34 cellular contexts compared by ENCODE assay signal in genomic region chr19:3775831-3776230, GRCh38. TPM values are rescaled to one million over a fixed set of nuclear protein-coding genes. Genes with fewer than 3 reads are reported as not detected.
A peak's percentile ranks its signal among the peaks of the same experiment; 100 is the strongest.
DNase-seq lines count a peak whose midpoint lies in the region; ATAC-seq, FAIRE-seq and TF ChIP-seq lines count a peak whose summit lies in the region.
"Had no signal": no experiment of that assay in that cellular context is flagged by ENCODE, and none has a peak within 500 bp of the region (broad histone marks: within the 10 kb centered on the region; RNA-seq: fewer than 3 reads in every experiment).

No MANE protein-coding gene starts in this region.

- H3K9me3 Mint-ChIP-seq in H9, result peaks cover under 1 to 2% of the 10 kb centered on the region in 2 experiments; a peak in 4 of 5 replicates
- no peaks in the 10 kb centered on the region for H3K9me3 Mint-ChIP-seq in activated T-helper 17 cell treated with anti-CD3 and anti-CD28 coated beads, Interleukin-2, amount 50 U/mL, for 72 hours

- H2BK120ac ChIP-seq in H9 (ENCODE audit: low read depth, low read length, poor library complexity, severe bottlenecking) (no peak overlapping the region), neuronal stem cell (ENCODE audit: low read depth, low read length) (peak overlapping the region; percentile 10)

- peaks cover 0 to 1% (median under 1%) of the 10 kb centered on the region in 3 experiments; a peak in 4 of 7 replicates for H3K36me3 Mint-ChIP-seq in H9 (ENCODE audit: insufficient read depth in 1 of 3, low read depth in 3 of 3)
- H3K36me3 Mint-ChIP-seq in activated T-helper 17 cell treated with anti-CD3 and anti-CD28 coated beads, Interleukin-2, amount 50 U/mL, for 72 hours (ENCODE audit: low read depth), result no peaks in the 10 kb centered on the region
- H3K36me3 Mint-ChIP-seq: CD14-positive monocyte had no signal

- no peak for TF ChIP-seq EP300 in K562 (IDR thresholded peaks at IDR 0.05; ENCODE audit: low read length)

- CTCF ChIA-PET in K562 (lab: Yijun Ruan, JAX; ENCODE audit: low intra/inter-chr PET ratio), result no interaction called here

- H3K23me2 ChIP-seq in H9 (ENCODE audit: insufficient read length, low read depth, low read length, poor library complexity, severe bottlenecking), result no peaks in the 10 kb centered on the region

- no peak overlapping the region for H3K56ac ChIP-seq in H9 (ENCODE audit: insufficient read length, low read depth, low read length)

- no peak overlapping the region for H3K4me2 ChIP-seq in H9 (ENCODE audit: insufficient read depth, insufficient read length, low read length)
- no peak overlapping the region for H3K4me2 ChIP-seq in K562 (ENCODE audit: insufficient read depth, low read length)
- no peak overlapping the region for H3K4me2 ChIP-seq in neuronal stem cell (ENCODE audit: insufficient read depth, low read length, poor library complexity, severe bottlenecking)
- H3K4me2 ChIP-seq: BLaER1 had no signal

- H3K14ac ChIP-seq in H9 (ENCODE audit: insufficient read depth, low read length), result peak overlapping the region; percentile 4; the same call in 1 of the 2 replicates
- H3K14ac ChIP-seq in neuronal stem cell (ENCODE audit: low read length), result peak overlapping the region; percentile 72

- H2AFZ ChIP-seq in H9 (ENCODE audit: low read length) (no peak overlapping the region), K562 (ENCODE audit: low read depth, low read length) (no peak overlapping the region), neuronal stem cell (ENCODE audit: low read length) (no peak overlapping the region)

- H3K27me3 Mint-ChIP-seq in H9 (ENCODE audit: low read depth), result peaks cover under 1% of the 10 kb centered on the region; the same call in 1 of the 2 replicates
- no peaks in the 10 kb centered on the region for H3K27me3 Mint-ChIP-seq in activated T-helper 17 cell treated with anti-CD3 and anti-CD28 coated beads, Interleukin-2, amount 50 U/mL, for 72 hours
- H3K27me3 Mint-ChIP-seq: CD4-positive, alpha-beta memory T cell; CD4-positive, CD25-positive, alpha-beta regulatory T cell; CD8-positive, alpha-beta memory T cell had no signal

- H2BK15ac ChIP-seq in H9 (ENCODE audit: low read depth, low read length) (no peak overlapping the region), neuronal stem cell (ENCODE audit: low read length) (peak overlapping the region; percentile 97)

- H3K79me1 ChIP-seq in H9 (ENCODE audit: insufficient read depth, low read depth, low read length, poor library complexity, severe bottlenecking) (no peaks in the 10 kb centered on the region), neuronal stem cell (ENCODE audit: low read depth, low read length) (no peaks in the 10 kb centered on the region)

- no peak for FAIRE-seq in K562 (lab: Jason Lieb, UNC)
- FAIRE-seq: A204.1, GM12878, GM12892, GM18507, GM19239 had no signal

- H2AK5ac ChIP-seq in H9 (ENCODE audit: insufficient read length, low read length) (no peak overlapping the region), neuronal stem cell (ENCODE audit: low read depth, low read length) (peak overlapping the region; percentile 80)

- no peaks in the 10 kb centered on the region for H3K79me2 ChIP-seq in H9 (ENCODE audit: insufficient read depth, low read length)
- H3K79me2 ChIP-seq in K562 (ENCODE audit: control insufficient read depth, insufficient read depth, low read length), result no peaks in the 10 kb centered on the region

- no TSS peak for BruUV-seq in K562 (replicated peaks; lab: Mats Ljungman, UMichigan)

- H4K8ac ChIP-seq in H9 (replicated peaks; ENCODE audit: insufficient read length, low read depth, low read length), result no peak overlapping the region
- no peak overlapping the region for H4K8ac ChIP-seq in neuronal stem cell (ENCODE audit: low read depth, low read length)

- POLR2A ChIA-PET in K562 (lab: Yijun Ruan, JAX), result interaction anchor here (0.6 to 5.9 kb wide), 2 partner anchors 13 to 184 kb away, joined by 3 to 48 read pairs; partner anchors contain the start of genes APBA3 and MRPL54

- no peaks in the 10 kb centered on the region for H3K27me3 ChIP-seq in H7 (ENCODE audit: control insufficient read depth, insufficient read depth, low read length)
- H3K27me3 ChIP-seq in H9 (ENCODE audit: insufficient read depth, low read length), result no peaks in the 10 kb centered on the region
- H3K27me3 ChIP-seq in K562 (ENCODE audit: control insufficient read depth in 2 of 2, insufficient read depth in 2 of 2, low read length in 2 of 2), result no peaks in the 10 kb centered on the region
- peaks cover 0 to 5% (median 0%) of the 10 kb centered on the region in 3 experiments for H3K27me3 ChIP-seq in neuronal stem cell (ENCODE audit: control insufficient read depth in 3 of 3, insufficient read depth in 3 of 3, low read depth in 1 of 3, low read length in 3 of 3)
- H3K27me3 ChIP-seq in right atrium auricular region, result no peaks in the 10 kb centered on the region
- H3K27me3 ChIP-seq: BLaER1 had no signal

- ATAC-seq in K562 (no peak), GM21576 (IDR thresholded peaks at IDR 0.05; ENCODE audit: unreplicated experiment) (no peak), HG03025 (IDR thresholded peaks at IDR 0.05; ENCODE audit: low FRiP score, unreplicated experiment) (no peak)
- no peak for ATAC-seq in activated T-helper 17 cell treated with anti-CD3 and anti-CD28 coated beads, Interleukin-2, amount 50 U/mL, for 72 hours (replicated peaks)
- ATAC-seq: GM12878 had no signal

- DNase-seq in H7, result peak; percentile 36
- DNase-seq in H9, result no peak
- DNase-seq in K562 (ENCODE audit: extremely low read depth in 1 of 4, low spot score in 3 of 4), result no peak
- no peak for DNase-seq in neuronal stem cell (ENCODE audit: low spot score)
- no peak for DNase-seq in right atrium auricular region (ENCODE audit: low spot score)
- DNase-seq: 8988T; ACHN; BE2C; C1 segment of cervical spinal cord; CD4-positive, CD25-positive, alpha-beta regulatory T cell; CD8-positive, alpha-beta memory T cell; COR-L47; DMS 273 treated with DMSO at 0.1 percent for 48 hours; DMS153; DMS53; DMS79; DND-41; EL; GDM1 had no signal

- no peak for TF ChIP-seq RAD21 in K562 (CRISPR knock-in tag; conservative IDR thresholded peaks at IDR 0.05 in 1 of 2, IDR thresholded peaks at IDR 0.05 in 1 of 2)

- no peaks in the 10 kb centered on the region for H3K9me1 ChIP-seq in K562 (ENCODE audit: control insufficient read depth, insufficient read depth, low read length)

- intact Hi-C loops in K562 (cut with micrococcal nuclease), result no loop called here

- H2BK5ac ChIP-seq in H9 (ENCODE audit: insufficient read length, low read length), result no peak overlapping the region
- H2BK5ac ChIP-seq in neuronal stem cell (ENCODE audit: low read length), result no peak overlapping the region

- H3K36me3 ChIP-seq in H7 (replicated peaks; ENCODE audit: control insufficient read depth, insufficient read depth, low read length), result no peaks in the 10 kb centered on the region
- no peaks in the 10 kb centered on the region for H3K36me3 ChIP-seq in K562 (ENCODE audit: control insufficient read depth, insufficient read depth, low read length)
- H3K36me3 ChIP-seq in neuronal stem cell (replicated peaks in 1 of 2; ENCODE audit: control insufficient read depth in 2 of 2, insufficient read depth in 2 of 2, low read length in 2 of 2), result no peaks in the 10 kb centered on the region
- no peaks in the 10 kb centered on the region for H3K36me3 ChIP-seq in right atrium auricular region
- H3K36me3 ChIP-seq: BE2C, BLaER1 had no signal

- TF ChIP-seq POLR2A in K562 (conservative IDR thresholded peaks at IDR 0.05), result no peak

- H3K4ac ChIP-seq in H9 (ENCODE audit: low read depth, low read length), result no peak overlapping the region
- no peak overlapping the region for H3K4ac ChIP-seq in neuronal stem cell (ENCODE audit: low read length)

- no peak overlapping the region for H2BK12ac ChIP-seq in H9 (ENCODE audit: insufficient read length, low read depth, low read length)
- no peak overlapping the region for H2BK12ac ChIP-seq in neuronal stem cell (ENCODE audit: low read length)

- TF ChIP-seq CTCF in H9 (conservative IDR thresholded peaks at IDR 0.05) (no peak), K562 (IDR thresholded peaks at IDR 0.05 in 2 of 3, conservative IDR thresholded peaks at IDR 0.05 in 1 of 3; ENCODE audit: insufficient read depth in 2 of 3, low read depth in 1 of 3, low read length in 3 of 3) (no peak), right atrium auricular region (IDR thresholded peaks at IDR 0.05) (no peak)

- no peak overlapping the region for H3K18ac ChIP-seq in H9 (ENCODE audit: insufficient read length, low read depth, low read length)
- H3K18ac ChIP-seq in neuronal stem cell (ENCODE audit: low read length), result peak overlapping the region; percentile 57

- H3K27ac Mint-ChIP-seq in H9, result no peak overlapping the region
- H3K27ac Mint-ChIP-seq in activated T-helper 17 cell treated with anti-CD3 and anti-CD28 coated beads, Interleukin-2, amount 50 U/mL, for 72 hours, result no peak overlapping the region
- H3K27ac Mint-ChIP-seq: CD14-positive monocyte; CD4-positive, alpha-beta memory T cell; CD4-positive, CD25-positive, alpha-beta regulatory T cell; CD8-positive, alpha-beta memory T cell had no signal

- peaks cover under 1% of the 10 kb centered on the region for H3K9me3 ChIP-seq in H9 (ENCODE audit: control insufficient read depth, low read depth, low read length)
- H3K9me3 ChIP-seq in K562 (replicated peaks; ENCODE audit: control insufficient read depth, insufficient read depth, low read depth, low read length), result no peaks in the 10 kb centered on the region
- peaks cover 0 to 1% of the 10 kb centered on the region in 2 donors for H3K9me3 ChIP-seq in neuronal stem cell (replicated peaks in 1 of 2; ENCODE audit: control insufficient read depth in 2 of 2, insufficient read depth in 1 of 2, low read depth in 1 of 2, low read length in 2 of 2)
- H3K9me3 ChIP-seq in right atrium auricular region, result peaks cover 0 to 4% of the 10 kb centered on the region in 2 donors
- H3K9me3 ChIP-seq: BE2C had no signal

- H4K91ac ChIP-seq in H9 (ENCODE audit: insufficient read length, low read depth, low read length), result no peak overlapping the region
- peak overlapping the region; percentile 46 for H4K91ac ChIP-seq in neuronal stem cell (ENCODE audit: low read depth, low read length, poor library complexity)

- no peak overlapping the region for H3K23ac ChIP-seq in H9 (ENCODE audit: insufficient read length, low read depth, low read length)
- peak overlapping the region; percentile 39 for H3K23ac ChIP-seq in neuronal stem cell (ENCODE audit: low read depth, low read length, poor library complexity)

- H3K4me3 Mint-ChIP-seq in H9, result no peak overlapping the region
- no peak overlapping the region for H3K4me3 Mint-ChIP-seq in activated T-helper 17 cell treated with anti-CD3 and anti-CD28 coated beads, Interleukin-2, amount 50 U/mL, for 72 hours
- H3K4me3 Mint-ChIP-seq: CD14-positive monocyte; CD4-positive, alpha-beta memory T cell; CD4-positive, CD25-positive, alpha-beta regulatory T cell; CD8-positive, alpha-beta memory T cell had no signal

- WGBS in H9 (ENCODE audit: extremely low coverage, insufficient read length, low lambda C conversion rate), result no CpG with 5 or more reads among the region's 5 CpGs
- 63% methylated on average over 5 of the region's 5 CpGs for WGBS in K562 (ENCODE audit: insufficient coverage, low coverage, missing lambda C conversion rate)
- no CpG with 5 or more reads among the region's 5 CpGs for WGBS in neuronal stem cell (ENCODE audit: extremely low coverage in 2 of 2, insufficient read length in 2 of 2, insufficient replicate concordance in 1 of 2), 2 donors

- H3K4me3 ChIP-seq in H7 (ENCODE audit: insufficient read depth, low read depth, low read length) (no peak overlapping the region), K562 (no peak overlapping the region), neuronal stem cell (ENCODE audit: low read length in 2 of 2) (no peak overlapping the region), right atrium auricular region (no peak overlapping the region)
- H3K4me3 ChIP-seq: BLaER1, GM12878 had no signal

- H3K4me1 ChIP-seq in H9 (ENCODE audit: insufficient read depth, low read length) (no peaks in the 10 kb centered on the region), K562 (replicated peaks in 1 of 2; ENCODE audit: control insufficient read depth in 2 of 2, insufficient read depth in 2 of 2, low read length in 2 of 2) (peaks cover 0 to 39% of the 10 kb centered on the region in 2 experiments; a peak in 3 of 5 replicates), neuronal stem cell (ENCODE audit: control insufficient read depth in 2 of 2, insufficient read depth in 1 of 2, low read depth in 1 of 2, low read length in 2 of 2) (peaks cover 0 to 11% of the 10 kb centered on the region in 2 donors), right atrium auricular region (no peaks in the 10 kb centered on the region)
- H3K4me1 ChIP-seq: BE2C, BLaER1 had no signal

- no peak overlapping the region for H3K27ac ChIP-seq in H9 (ENCODE audit: insufficient read length, low read depth, low read length)
- H3K27ac ChIP-seq in K562 (ENCODE audit: extremely low read depth, low read depth, low read length), result no peak overlapping the region
- H3K27ac ChIP-seq in neuronal stem cell (replicated peaks; ENCODE audit: low read length), result no peak overlapping the region
- no peak overlapping the region for H3K27ac ChIP-seq in right atrium auricular region
- H3K27ac ChIP-seq: BLaER1 had no signal

- in situ Hi-C loops in K562 (cut with MboI), result no loop called here

- no peak overlapping the region for H4K5ac ChIP-seq in H9 (ENCODE audit: insufficient read length, low read depth, low read length)

- H3K9ac ChIP-seq in H9 (ENCODE audit: extremely low read depth, insufficient read length, low read length) (no peak overlapping the region), K562 (ENCODE audit: insufficient read depth in 1 of 2, low read depth in 2 of 2, low read length in 2 of 2) (peak overlapping the region in 1 of 2 experiments; percentile 72; a peak in 2 of 4 replicates), neuronal stem cell (ENCODE audit: low read depth, low read length, poor library complexity) (no peak overlapping the region)
- H3K9ac ChIP-seq: BLaER1 had no signal

- H3T11ph ChIP-seq in H9 (ENCODE audit: low read length), result no peak overlapping the region

- peaks cover 7 to 17% of the 10 kb centered on the region in 2 experiments for H3K4me1 Mint-ChIP-seq in H9
- H3K4me1 Mint-ChIP-seq in activated T-helper 17 cell treated with anti-CD3 and anti-CD28 coated beads, Interleukin-2, amount 50 U/mL, for 72 hours, result no peaks in the 10 kb centered on the region
- H3K4me1 Mint-ChIP-seq: CD14-positive monocyte had no signal

- H2BK20ac ChIP-seq in H9 (ENCODE audit: low read depth, low read length, poor library complexity, severe bottlenecking), result no peak overlapping the region

- no peaks in the 10 kb centered on the region for H4K20me1 ChIP-seq in H9 (ENCODE audit: control insufficient read depth, insufficient read depth, insufficient read length)
- no peaks in the 10 kb centered on the region for H4K20me1 ChIP-seq in K562 (replicated peaks; ENCODE audit: control insufficient read depth, insufficient read depth, low read length)
- H4K20me1 ChIP-seq: BLaER1 had no signal

RNA-seq across cellular contexts. Expression of gene RAX2, which starts 3.8 kb away (rescaled TPM):
- total RNA-seq in H7 (2014; rRNA removed; shearing (Covaris generic)), result not detected in 2 replicates
- not detected in 2 replicates for total RNA-seq in H9 (2021)
- not detected in 2 replicates for total RNA-seq in K562 (2011; cell fraction: chromatin; rRNA removed; ENCODE audit: low replicate concordance)
- total RNA-seq in K562 (2011; cell fraction: nucleolus; rRNA removed), result not detected in 2 replicates
- total RNA-seq in K562 (2011; cell fraction: nucleoplasm; rRNA removed), result not detected in 2 replicates
- total RNA-seq in K562 (2014; rRNA removed), result not detected in 2 replicates
- total RNA-seq in K562 (2014; rRNA removed; fragmentation: Illumina TruSeq; extraction: Trizol), result not detected in 2 replicates
- total RNA-seq in K562 (2015; rRNA removed; fragmentation: Illumina TruSeq; extraction: Trizol), result not detected in 2 replicates
- not detected in 2 replicates for total RNA-seq in K562 (2021)
- not detected in 2 replicates for polyA plus RNA-seq in K562 (2011; rRNA removed)
- 0.07 TPM in 1 of 2 replicates, not detected in the other for polyA plus RNA-seq in K562 (2011; cell fraction: cytosol; rRNA removed)
- polyA plus RNA-seq in K562 (2011; cell fraction: nucleus; rRNA removed), result not detected in 2 replicates
- not detected in 2 replicates for polyA plus RNA-seq in K562 (2012)
- not detected in 2 replicates for polyA plus RNA-seq in K562 (2014; fragmentation: Illumina TruSeq; extraction: Trizol)
- polyA plus RNA-seq in K562 (2014; fragmentation: Nextera tagmentation; extraction: Ambion mirVana), result not detected
- not detected in 2 replicates for polyA plus RNA-seq in K562 (2014; rRNA removed)
- not detected in 2 replicates for polyA minus RNA-seq in K562 (2011; rRNA and poly(A)+ RNA removed)
- polyA minus RNA-seq in K562 (2011; cell fraction: cytosol; rRNA and poly(A)+ RNA removed), result not detected in 2 replicates
- polyA minus RNA-seq in K562 (2011; cell fraction: nucleus; rRNA and poly(A)+ RNA removed), result not detected in 2 replicates
- 0.01 TPM for polyA plus RNA-seq in neuronal stem cell (2013, experiment 1 of 2)
- 0.03 TPM for polyA plus RNA-seq in neuronal stem cell (2013, experiment 2 of 2)
- not detected for total RNA-seq in activated T-helper 17 cell treated with anti-CD3 and anti-CD28 coated beads, Interleukin-2, amount 50 U/mL, for 72 hours
- total RNA-seq in right atrium auricular region, result not detected
- total RNA-seq: A673; CD4-positive, alpha-beta memory T cell; CD4-positive, CD25-positive, alpha-beta regulatory T cell; CD8-positive, alpha-beta memory T cell; Daoy; G401; GM12878 had no signal
- polyA plus RNA-seq: AG04450; CD14-positive monocyte; CD4-positive, alpha-beta memory T cell; CD8-positive, alpha-beta memory T cell; GM12878 had no signal

RNA-seq across cellular contexts. Expression of gene MATK, which starts 10.3 kb away (rescaled TPM):
- 19.1 and 22.8 TPM in 2 replicates for total RNA-seq in H7 (2014; rRNA removed; shearing (Covaris generic))
- 11.0 and 13.5 TPM in 2 replicates for total RNA-seq in H9 (2021)
- 11.1 and 55.0 TPM in 2 replicates for total RNA-seq in K562 (2011; cell fraction: chromatin; rRNA removed; ENCODE audit: low replicate concordance)
- 38.4 and 53.0 TPM in 2 replicates for total RNA-seq in K562 (2011; cell fraction: nucleolus; rRNA removed)
- 22.6 and 29.8 TPM in 2 replicates for total RNA-seq in K562 (2011; cell fraction: nucleoplasm; rRNA removed)
- total RNA-seq in K562 (2014; rRNA removed), result 41.2 and 57.1 TPM in 2 replicates
- 6.1 and 8.4 TPM in 2 replicates for total RNA-seq in K562 (2014; rRNA removed; fragmentation: Illumina TruSeq; extraction: Trizol)
- 21.4 and 23.2 TPM in 2 replicates for total RNA-seq in K562 (2015; rRNA removed; fragmentation: Illumina TruSeq; extraction: Trizol)
- total RNA-seq in K562 (2021), result 41.5 and 45.3 TPM in 2 replicates
- 31.1 and 32.8 TPM in 2 replicates for polyA plus RNA-seq in K562 (2011; rRNA removed)
- 41.1 and 137 TPM in 2 replicates for polyA plus RNA-seq in K562 (2011; cell fraction: cytosol; rRNA removed)
- polyA plus RNA-seq in K562 (2011; cell fraction: nucleus; rRNA removed), result 69.7 and 163 TPM in 2 replicates
- 26.0 and 36.8 TPM in 2 replicates for polyA plus RNA-seq in K562 (2012)
- 10.8 and 15.7 TPM in 2 replicates for polyA plus RNA-seq in K562 (2014; fragmentation: Illumina TruSeq; extraction: Trizol)
- under 1 TPM; 0.08 to 0.71 TPM for polyA plus RNA-seq in K562 (2014; fragmentation: Nextera tagmentation; extraction: Ambion mirVana)
- 37.5 and 37.9 TPM in 2 replicates for polyA plus RNA-seq in K562 (2014; rRNA removed)
- 13.5 and 29.7 TPM in 2 replicates for polyA minus RNA-seq in K562 (2011; rRNA and poly(A)+ RNA removed)
- polyA minus RNA-seq in K562 (2011; cell fraction: cytosol; rRNA and poly(A)+ RNA removed), result 38.7 and 58.7 TPM in 2 replicates
- polyA minus RNA-seq in K562 (2011; cell fraction: nucleus; rRNA and poly(A)+ RNA removed), result 26.9 and 35.3 TPM in 2 replicates
- polyA plus RNA-seq in neuronal stem cell (2013, experiment 1 of 2), result 1.4 TPM
- polyA plus RNA-seq in neuronal stem cell (2013, experiment 2 of 2), result 1.6 TPM
- total RNA-seq in activated T-helper 17 cell treated with anti-CD3 and anti-CD28 coated beads, Interleukin-2, amount 50 U/mL, for 72 hours, result 10 to 100 TPM; 14.8 to 17.1 TPM
- total RNA-seq in right atrium auricular region, result 1 to 10 TPM in 1 of 2 donors, under 1 TPM in 1; 0.26 to 1.5 TPM
- polyA plus RNA-seq: AG04450 had no signal

RNA-seq across cellular contexts. Expression of gene MRPL54, which starts 13.3 kb away (rescaled TPM):
- 56.3 and 62.1 TPM in 2 replicates for total RNA-seq in H7 (2014; rRNA removed; shearing (Covaris generic))
- 60.0 and 65.5 TPM in 2 replicates for total RNA-seq in H9 (2021)
- total RNA-seq in K562 (2011; cell fraction: chromatin; rRNA removed; ENCODE audit: low replicate concordance), result 2.2 and 8.0 TPM in 2 replicates
- 17.5 and 22.6 TPM in 2 replicates for total RNA-seq in K562 (2011; cell fraction: nucleolus; rRNA removed)
- total RNA-seq in K562 (2011; cell fraction: nucleoplasm; rRNA removed), result 10.3 and 13.7 TPM in 2 replicates
- total RNA-seq in K562 (2014; rRNA removed), result 120 and 124 TPM in 2 replicates
- 31.5 and 35.9 TPM in 2 replicates for total RNA-seq in K562 (2014; rRNA removed; fragmentation: Illumina TruSeq; extraction: Trizol)
- total RNA-seq in K562 (2015; rRNA removed; fragmentation: Illumina TruSeq; extraction: Trizol), result 93.8 and 97.3 TPM in 2 replicates
- total RNA-seq in K562 (2021), result 83.2 and 87.9 TPM in 2 replicates
- 44.2 and 52.3 TPM in 2 replicates for polyA plus RNA-seq in K562 (2011; rRNA removed)
- 78.5 and 131 TPM in 2 replicates for polyA plus RNA-seq in K562 (2011; cell fraction: cytosol; rRNA removed)
- polyA plus RNA-seq in K562 (2011; cell fraction: nucleus; rRNA removed), result 26.1 and 29.8 TPM in 2 replicates
- polyA plus RNA-seq in K562 (2012), result 61.4 and 75.3 TPM in 2 replicates
- polyA plus RNA-seq in K562 (2014; fragmentation: Illumina TruSeq; extraction: Trizol), result 56.9 and 68.4 TPM in 2 replicates
- 10 to 100 TPM in 1 of 2 experiments, 1 to 10 TPM in 1; 3.5 to 13.6 TPM for polyA plus RNA-seq in K562 (2014; fragmentation: Nextera tagmentation; extraction: Ambion mirVana)
- 93.7 and 131 TPM in 2 replicates for polyA plus RNA-seq in K562 (2014; rRNA removed)
- polyA minus RNA-seq in K562 (2011; rRNA and poly(A)+ RNA removed), result 4.1 and 5.0 TPM in 2 replicates
- polyA minus RNA-seq in K562 (2011; cell fraction: cytosol; rRNA and poly(A)+ RNA removed), result 8.6 and 16.9 TPM in 2 replicates
- polyA minus RNA-seq in K562 (2011; cell fraction: nucleus; rRNA and poly(A)+ RNA removed), result 6.2 and 6.3 TPM in 2 replicates
- polyA plus RNA-seq in neuronal stem cell (2013, experiment 1 of 2), result 39.9 TPM
- polyA plus RNA-seq in neuronal stem cell (2013, experiment 2 of 2), result 40.6 TPM
- total RNA-seq in activated T-helper 17 cell treated with anti-CD3 and anti-CD28 coated beads, Interleukin-2, amount 50 U/mL, for 72 hours, result 10 to 100 TPM; 25.5 to 57.2 TPM
- 10 to 100 TPM; 81.0 to 84.4 TPM for total RNA-seq in right atrium auricular region

RNA-seq across cellular contexts. Expression of gene APBA3, which starts 14.3 kb away (rescaled TPM):
- 36.8 and 37.3 TPM in 2 replicates for total RNA-seq in H7 (2014; rRNA removed; shearing (Covaris generic))
- total RNA-seq in H9 (2021) (21.3 and 21.8 TPM in 2 replicates), K562 (2014; rRNA removed) (28.8 and 29.5 TPM in 2 replicates), K562 (2014; rRNA removed; fragmentation: Illumina TruSeq; extraction: Trizol) (1.4 and 2.8 TPM in 2 replicates), K562 (2015; rRNA removed; fragmentation: Illumina TruSeq; extraction: Trizol) (10.8 and 14.0 TPM in 2 replicates), K562 (2021) (19.7 and 23.8 TPM in 2 replicates), right atrium auricular region (10 to 100 TPM; 14.7 to 24.8 TPM)
- total RNA-seq in K562 (2011; cell fraction: chromatin; rRNA removed; ENCODE audit: low replicate concordance), result 27.4 and 90.5 TPM in 2 replicates
- 79.5 and 85.9 TPM in 2 replicates for total RNA-seq in K562 (2011; cell fraction: nucleolus; rRNA removed)
- total RNA-seq in K562 (2011; cell fraction: nucleoplasm; rRNA removed), result 36.4 and 47.7 TPM in 2 replicates
- polyA plus RNA-seq in K562 (2011; rRNA removed) (11.5 and 20.7 TPM in 2 replicates), K562 (2014; fragmentation: Illumina TruSeq; extraction: Trizol) (9.0 and 18.5 TPM in 2 replicates), K562 (2014; fragmentation: Nextera tagmentation; extraction: Ambion mirVana) (under 1 TPM; 0.10 to 0.42 TPM), K562 (2014; rRNA removed) (25.0 and 28.2 TPM in 2 replicates)
- 17.0 and 42.5 TPM in 2 replicates for polyA plus RNA-seq in K562 (2011; cell fraction: cytosol; rRNA removed)
- 56.1 and 107 TPM in 2 replicates for polyA plus RNA-seq in K562 (2011; cell fraction: nucleus; rRNA removed)
- polyA plus RNA-seq in K562 (2012), result 11.3 and 21.1 TPM in 2 replicates
- polyA minus RNA-seq in K562 (2011; rRNA and poly(A)+ RNA removed), result 3.0 and 6.7 TPM in 2 replicates
- 13.3 and 13.6 TPM in 2 replicates for polyA minus RNA-seq in K562 (2011; cell fraction: cytosol; rRNA and poly(A)+ RNA removed)
- polyA minus RNA-seq in K562 (2011; cell fraction: nucleus; rRNA and poly(A)+ RNA removed), result 27.1 and 27.5 TPM in 2 replicates
- 19.0 TPM for polyA plus RNA-seq in neuronal stem cell (2013, experiment 1 of 2)
- polyA plus RNA-seq in neuronal stem cell (2013, experiment 2 of 2), result 17.8 TPM
- 10 to 100 TPM; 49.3 to 75.0 TPM for total RNA-seq in activated T-helper 17 cell treated with anti-CD3 and anti-CD28 coated beads, Interleukin-2, amount 50 U/mL, for 72 hours
